ENCODE assay signal across 8 cellular contexts in genomic region chr17:75033346-75034235, GRCh38. TPM values are rescaled to one million over a fixed set of nuclear protein-coding genes. Genes with fewer than 3 reads are reported as not detected.
DNase-seq lines count a peak whose midpoint lies in the region; ATAC-seq and TF ChIP-seq lines count a peak whose summit lies in the region.

No MANE protein-coding gene starts in this region.

- CTCF ChIA-PET in CD4-positive, alpha-beta T cell (lab: Charles Lee): interaction anchor here (3.7 kb wide), 1 partner anchor 21 kb away, joined by 21 read pairs; the partner anchor contains the start of gene MRPL58
- CTCF ChIA-PET in Panc1 (lab: Charles Lee): interaction anchor here (1.7 to 3.7 kb wide), 2 partner anchors 21 to 72 kb away, joined by 6 to 29 read pairs; no protein-coding TSS in a partner anchor

- H3K79me2 ChIP-seq in KMS-11 (ENCODE audit: insufficient read depth, low read depth): no peaks in the 10 kb centered on the region

- H3K9ac ChIP-seq in KMS-11: peak overlapping the region; percentile 95; the same call in 1 of the 2 replicates
- H3K9ac ChIP-seq in muscle layer of colon (ENCODE audit: low read length): peak overlapping the region; percentile 85

- peak overlapping the region; percentile 65 for H2AFZ ChIP-seq in KMS-11 (ENCODE audit: low read depth)

- H3K9me3 ChIP-seq in CD4-positive, alpha-beta T cell (ENCODE audit: control insufficient read depth, low read length): no peaks in the 10 kb centered on the region
- H3K9me3 ChIP-seq in Panc1 (ENCODE audit: control insufficient read depth, insufficient read depth, low read depth, low read length) (no peaks in the 10 kb centered on the region), esophagus squamous epithelium (no peaks in the 10 kb centered on the region), muscle layer of colon (ENCODE audit: low read length) (no peaks in the 10 kb centered on the region)

- H3K4me3 ChIP-seq in KMS-11 (IDR thresholded peaks at IDR 0.05; ENCODE audit: insufficient read depth, low read depth, low read length) (no peak overlapping the region), Panc1 (ENCODE audit: low read depth in 2 of 2, low read length in 2 of 2) (peak overlapping the region; percentile 66 to 88), esophagus squamous epithelium (peak overlapping the region; percentile 36 to 85 (median 75)), muscle layer of colon (ENCODE audit: low read depth in 1 of 2, low read length in 2 of 2) (peak overlapping the region; percentile 86 to 87)

- WGBS in esophagus squamous epithelium, 2 donors: 0 to 2% methylated on average over 14 to 18 of the region's 36 CpGs

- peak overlapping the region; percentile 98 for H3K27ac Mint-ChIP-seq in CD4-positive, alpha-beta T cell

- no peak for TF ChIP-seq CTCF in CD4-positive, alpha-beta T cell (IDR thresholded peaks at IDR 0.05)
- TF ChIP-seq CTCF in KMS-11 (conservative IDR thresholded peaks at IDR 0.05; ENCODE audit: low read depth, low read length) (no peak), Panc1 (IDR thresholded peaks at IDR 0.05) (no peak), esophagus squamous epithelium (IDR thresholded peaks at IDR 0.05) (no peak)

- H3K36me3 ChIP-seq in KMS-11 (ENCODE audit: insufficient read depth) (no peaks in the 10 kb centered on the region), Panc1 (ENCODE audit: control insufficient read depth, insufficient read depth, low read length) (no peaks in the 10 kb centered on the region), esophagus squamous epithelium (peaks cover 1 to 10% (median 4%) of the 10 kb centered on the region in 3 donors), muscle layer of colon (ENCODE audit: insufficient read depth, low read length) (peaks cover 4% of the 10 kb centered on the region)

- H3K27me3 ChIP-seq in CD4-positive, alpha-beta T cell (ENCODE audit: control insufficient read depth, insufficient read depth, low read length): no peaks in the 10 kb centered on the region
- H3K27me3 ChIP-seq in KMS-11 (ENCODE audit: insufficient read depth, low read depth) (no peaks in the 10 kb centered on the region; the same call in 1 of the 2 replicates), Panc1 (ENCODE audit: control insufficient read depth, insufficient read depth, low read length) (no peaks in the 10 kb centered on the region), esophagus squamous epithelium (no peaks in the 10 kb centered on the region), muscle layer of colon (ENCODE audit: control insufficient read depth in 1 of 2, insufficient read depth in 2 of 2, low read length in 2 of 2) (no peaks in the 10 kb centered on the region)

- POLR2A ChIA-PET in CD4-positive, alpha-beta T cell (lab: Charles Lee): interaction anchor here (0.6 to 4.0 kb wide), 11 partner anchors 9 to 315 kb away, joined by 3 to 71 read pairs (median 5); partner anchors contain the start of genes ATP5PD, CDR2L, FDXR and KCTD2
- POLR2A ChIA-PET in Panc1 (lab: Charles Lee): interaction anchor here (0.7 to 2.2 kb wide), 2 partner anchors 21 to 52 kb away, joined by 3 to 10 read pairs; partner anchors contain the start of gene MRPL58

- ATAC-seq in CD4-positive, alpha-beta T cell (ENCODE audit: poor library complexity): peak; percentile 3
- peak; percentile 34 for ATAC-seq in GM21576 (IDR thresholded peaks at IDR 0.05; ENCODE audit: unreplicated experiment)
- ATAC-seq in Panc1: peak; percentile 74

- peaks cover 65% of the 10 kb centered on the region for H3K4me1 Mint-ChIP-seq in CD4-positive, alpha-beta T cell (ENCODE audit: low read depth)

- peak overlapping the region; percentile 46 for H3K27ac ChIP-seq in CD4-positive, alpha-beta T cell (ENCODE audit: low read depth, low read length)
- peak overlapping the region; percentile 90 for H3K27ac ChIP-seq in KMS-11
- H3K27ac ChIP-seq in Panc1 (ENCODE audit: low read length): peak overlapping the region; percentile 86
- H3K27ac ChIP-seq in esophagus squamous epithelium: peak overlapping the region; percentile 84 to 96 (median 94)
- H3K27ac ChIP-seq in muscle layer of colon (ENCODE audit: low read depth, low read length): peak overlapping the region; percentile 71

- H3K4me3 Mint-ChIP-seq in CD4-positive, alpha-beta T cell: peak overlapping the region; percentile 92

- BruUV-seq in Panc1 (replicated peaks; lab: Mats Ljungman, UMichigan): no TSS peak

- H4K20me1 ChIP-seq in KMS-11 (ENCODE audit: insufficient read depth): no peaks in the 10 kb centered on the region

- H3K27me3 Mint-ChIP-seq in CD4-positive, alpha-beta T cell: peaks cover 27% of the 10 kb centered on the region

- H3K4me1 ChIP-seq in KMS-11 (ENCODE audit: low read depth, poor library complexity, severe bottlenecking): peaks cover 16% of the 10 kb centered on the region
- H3K4me1 ChIP-seq in Panc1 (ENCODE audit: control insufficient read depth, insufficient read depth, low read length): peaks cover 10% of the 10 kb centered on the region; the same call in 1 of the 2 replicates
- H3K4me1 ChIP-seq in esophagus squamous epithelium: peaks cover 39 to 60% (median 40%) of the 10 kb centered on the region in 3 donors
- peaks cover 40% of the 10 kb centered on the region for H3K4me1 ChIP-seq in muscle layer of colon (ENCODE audit: insufficient read depth, low read length)

- peaks cover 3% of the 10 kb centered on the region for H3K9me3 Mint-ChIP-seq in CD4-positive, alpha-beta T cell

- H3K36me3 Mint-ChIP-seq in CD4-positive, alpha-beta T cell (ENCODE audit: low read depth): peaks cover 43% of the 10 kb centered on the region

- peak; percentile 74 to 86 (median 78) for DNase-seq in CD4-positive, alpha-beta T cell
- DNase-seq in Panc1 (ENCODE audit: low read depth, low spot score) (peak; percentile 92), activated T-helper 1 cell treated with Interleukin-2 at 50 U/mL for 16 hours (ENCODE audit: low read depth) (peak; percentile 66), esophagus squamous epithelium (lab: John Stamatoyannopoulos, UW) (no peak)
- peak; percentile 85 for DNase-seq in stimulated activated CD8-positive, alpha-beta memory T cell treated with anti-CD3 and anti-CD28 coated beads, Interleukin-4, amount 100 ng/mL, for 24 hours (ENCODE audit: low read depth)

- peak overlapping the region; percentile 95 for H3K4me2 ChIP-seq in KMS-11

- no peak for TF ChIP-seq POLR2A in esophagus squamous epithelium (IDR thresholded peaks at IDR 0.05)

- intact Hi-C loops in CD4-positive, alpha-beta T cell (cut with DNase I, micrococcal nuclease): loop anchor here (2.0 kb wide), 2 partner anchors 21 to 51 kb away; partner anchors contain the start of gene MRPL58 (in 1 of the 2)
- intact Hi-C loops in Panc1 (cut with micrococcal nuclease; ENCODE audit: unreplicated experiment): loop anchor here (2.0 kb wide), 1 partner anchor 73 kb away; no protein-coding TSS in a partner anchor
- intact Hi-C loops in esophagus squamous epithelium (cut with DNase I): no loop called here

- in situ Hi-C loops in Panc1 (cut with HindIII; ENCODE audit: low pct_unique_long_range_greater_than_20kb, low sequenced_read_pairs): no loop called here

RNA-seq across cellular contexts. Expression of gene ATP5PD, which starts 13.2 kb away (rescaled TPM):
- total RNA-seq in CD4-positive, alpha-beta T cell: 100 to 1,000 TPM in 1 of 2 experiments, 10 to 100 TPM in 1; 98.5 to 112 TPM
- total RNA-seq in Panc1 (2021; ENCODE audit: unreplicated experiment) (413 TPM), esophagus squamous epithelium (100 to 1,000 TPM; 252 to 300 (median 277) TPM)
- polyA plus RNA-seq in Panc1 (2012; ENCODE audit: insufficient read length): 260 TPM

RNA-seq across cellular contexts. Expression of gene KCTD2, which starts 13.4 kb away (rescaled TPM):
- total RNA-seq in CD4-positive, alpha-beta T cell: 10 to 100 TPM; 26.1 to 28.0 TPM
- total RNA-seq in Panc1 (2021; ENCODE audit: unreplicated experiment) (34.9 TPM), esophagus squamous epithelium (10 to 100 TPM; 11.5 to 17.6 (median 14.2) TPM)
- polyA plus RNA-seq in Panc1 (2012; ENCODE audit: insufficient read length): 29.9 TPM

RNA-seq across cellular contexts. Expression of gene MRPL58, which starts 21.1 kb away (rescaled TPM):
- total RNA-seq in CD4-positive, alpha-beta T cell: 1 to 10 TPM; 5.4 to 7.1 TPM
- 55.2 TPM for total RNA-seq in Panc1 (2021; ENCODE audit: unreplicated experiment)
- polyA plus RNA-seq in Panc1 (2012; ENCODE audit: insufficient read length): 44.5 TPM
- total RNA-seq in esophagus squamous epithelium: 100 to 1,000 TPM in 1 of 4 donors, 10 to 100 TPM in 3; 44.4 to 110 (median 61.6) TPM

RNA-seq across cellular contexts. Expression of gene CDR2L, which starts 46.2 kb away (rescaled TPM):
- under 1 TPM in 1 of 2 experiments, not detected in 1; 0.08 TPM for total RNA-seq in CD4-positive, alpha-beta T cell
- total RNA-seq in Panc1 (2021; ENCODE audit: unreplicated experiment) (32.0 TPM), esophagus squamous epithelium (1 to 10 TPM; 5.3 to 7.9 (median 6.7) TPM)
- polyA plus RNA-seq in Panc1 (2012; ENCODE audit: insufficient read length): 33.7 TPM

RNA-seq across cellular contexts. Expression of gene SLC16A5, which starts 54.2 kb away (rescaled TPM):
- 10 to 100 TPM in 1 of 2 experiments, 1 to 10 TPM in 1; 9.2 to 11.0 TPM for total RNA-seq in CD4-positive, alpha-beta T cell
- total RNA-seq in Panc1 (2021; ENCODE audit: unreplicated experiment) (46.6 TPM), esophagus squamous epithelium (10 to 100 TPM; 13.4 to 22.9 (median 17.4) TPM)
- polyA plus RNA-seq in Panc1 (2012; ENCODE audit: insufficient read length): 70.7 TPM

Comparison
In these comparisons a context has a peak if more than half of its experiments do, and no peak if none do; other contexts are left out.
1. ATAC-seq: peak in every context shown above with its lines; median percentile 74 in Panc1; 34 in GM21576; 3 in CD4-positive, alpha-beta T cell.